ENCODE assay signal across 1 cellular context in genomic region chr11:3824714-3825472, GRCh38.
TF ChIP-seq lines count a peak whose summit lies in the region.

No MANE protein-coding gene starts in this region.

TF ChIP-seq in K562, 482 proteins besides CTCF, POLR2A, EP300 and RAD21 (continued from another document and continues in another):
- TF ChIP-seq ZBTB43 (CRISPR knock-in tag; IDR thresholded peaks at IDR 0.05), result no peak
- TF ChIP-seq, protein P1, sequence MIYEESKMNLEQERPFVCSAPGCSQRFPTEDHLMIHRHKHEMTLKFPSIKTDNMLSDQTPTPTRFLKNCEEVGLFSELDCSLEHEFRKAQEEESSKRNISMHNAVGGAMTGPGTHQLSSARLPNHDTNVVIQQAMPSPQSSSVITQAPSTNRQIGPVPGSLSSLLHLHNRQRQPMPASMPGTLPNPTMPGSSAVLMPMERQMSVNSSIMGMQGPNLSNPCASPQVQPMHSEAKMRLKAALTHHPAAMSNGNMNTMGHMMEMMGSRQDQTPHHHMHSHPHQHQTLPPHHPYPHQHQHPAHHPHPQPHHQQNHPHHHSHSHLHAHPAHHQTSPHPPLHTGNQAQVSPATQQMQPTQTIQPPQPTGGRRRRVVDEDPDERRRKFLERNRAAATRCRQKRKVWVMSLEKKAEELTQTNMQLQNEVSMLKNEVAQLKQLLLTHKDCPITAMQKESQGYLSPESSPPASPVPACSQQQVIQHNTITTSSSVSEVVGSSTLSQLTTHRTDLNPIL (CRISPR knock-in tag; IDR thresholded peaks at IDR 0.05), result no peak
- no peak for TF ChIP-seq HNRNPK (IDR thresholded peaks at IDR 0.05; ENCODE audit: low read depth, low read length, poor library complexity, severe bottlenecking)
- TF ChIP-seq FOXM1 (IDR thresholded peaks at IDR 0.05; ENCODE audit: low read depth), result no peak
- peak; percentile 10; the same call in 1 of the 2 replicates for TF ChIP-seq FOXM1 (CRISPR knock-in tag; IDR thresholded peaks at IDR 0.05; ENCODE audit: low read depth)
- TF ChIP-seq HSF4 (CRISPR knock-in tag; IDR thresholded peaks at IDR 0.05; ENCODE audit: borderline replicate concordance), result no peak
- TF ChIP-seq, protein P2, sequence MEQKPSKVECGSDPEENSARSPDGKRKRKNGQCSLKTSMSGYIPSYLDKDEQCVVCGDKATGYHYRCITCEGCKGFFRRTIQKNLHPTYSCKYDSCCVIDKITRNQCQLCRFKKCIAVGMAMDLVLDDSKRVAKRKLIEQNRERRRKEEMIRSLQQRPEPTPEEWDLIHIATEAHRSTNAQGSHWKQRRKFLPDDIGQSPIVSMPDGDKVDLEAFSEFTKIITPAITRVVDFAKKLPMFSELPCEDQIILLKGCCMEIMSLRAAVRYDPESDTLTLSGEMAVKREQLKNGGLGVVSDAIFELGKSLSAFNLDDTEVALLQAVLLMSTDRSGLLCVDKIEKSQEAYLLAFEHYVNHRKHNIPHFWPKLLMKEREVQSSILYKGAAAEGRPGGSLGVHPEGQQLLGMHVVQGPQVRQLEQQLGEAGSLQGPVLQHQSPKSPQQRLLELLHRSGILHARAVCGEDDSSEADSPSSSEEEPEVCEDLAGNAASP (IDR thresholded peaks at IDR 0.05), result no peak
- TF ChIP-seq ZBTB12 (CRISPR knock-in tag; IDR thresholded peaks at IDR 0.05), result no peak
- TF ChIP-seq, protein P3, sequence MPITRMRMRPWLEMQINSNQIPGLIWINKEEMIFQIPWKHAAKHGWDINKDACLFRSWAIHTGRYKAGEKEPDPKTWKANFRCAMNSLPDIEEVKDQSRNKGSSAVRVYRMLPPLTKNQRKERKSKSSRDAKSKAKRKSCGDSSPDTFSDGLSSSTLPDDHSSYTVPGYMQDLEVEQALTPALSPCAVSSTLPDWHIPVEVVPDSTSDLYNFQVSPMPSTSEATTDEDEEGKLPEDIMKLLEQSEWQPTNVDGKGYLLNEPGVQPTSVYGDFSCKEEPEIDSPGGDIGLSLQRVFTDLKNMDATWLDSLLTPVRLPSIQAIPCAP (CRISPR knock-in tag; IDR thresholded peaks at IDR 0.05; ENCODE audit: borderline replicate concordance), result no peak
- TF ChIP-seq CHCHD3 (CRISPR knock-in tag; IDR thresholded peaks at IDR 0.05), result no peak
- TF ChIP-seq PHTF2 (CRISPR knock-in tag; IDR thresholded peaks at IDR 0.05), result no peak
- no peak for TF ChIP-seq DACH1 (IDR thresholded peaks at IDR 0.05; ENCODE audit: partially characterized antibody)
- no peak for TF ChIP-seq NRF1 (conservative IDR thresholded peaks at IDR 0.05 in 1 of 2, IDR thresholded peaks at IDR 0.05 in 1 of 2)
- TF ChIP-seq, protein P4, sequence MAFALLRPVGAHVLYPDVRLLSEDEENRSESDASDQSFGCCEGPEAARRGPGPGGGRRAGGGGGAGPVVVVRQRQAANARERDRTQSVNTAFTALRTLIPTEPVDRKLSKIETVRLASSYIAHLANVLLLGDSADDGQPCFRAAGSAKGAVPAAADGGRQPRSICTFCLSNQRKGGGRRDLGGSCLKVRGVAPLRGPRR (CRISPR knock-in tag; IDR thresholded peaks at IDR 0.05), result no peak
- no peak for TF ChIP-seq ATF1 (CRISPR knock-in tag; IDR thresholded peaks at IDR 0.05)
- TF ChIP-seq ATF1 (tag; IDR thresholded peaks at IDR 0.05), result peak; percentile 74
- TF ChIP-seq MTA3 (IDR thresholded peaks at IDR 0.05; ENCODE audit: borderline replicate concordance), result peak; percentile 73; the same call in 1 of the 2 replicates
- no peak for TF ChIP-seq U2AF1 (optimal IDR thresholded peaks at IDR 0.05; ENCODE audit: low read depth, low read length)
- no peak for TF ChIP-seq NCOA6 (IDR thresholded peaks at IDR 0.05)
- peak; percentile 63 for TF ChIP-seq EP400 (IDR thresholded peaks at IDR 0.05)
- no peak for TF ChIP-seq SETDB1 (IDR thresholded peaks at IDR 0.05; ENCODE audit: low read length)
- TF ChIP-seq ZNF253 (CRISPR knock-in tag; conservative IDR thresholded peaks at IDR 0.05), result no peak
- TF ChIP-seq ZNF766 (CRISPR knock-in tag; conservative IDR thresholded peaks at IDR 0.05), result 0 out of 2 replicates have a peak, but pooled peaks have one; percentile 38
- no peak for TF ChIP-seq EWSR1 (IDR thresholded peaks at IDR 0.05; ENCODE audit: borderline replicate concordance, low read depth, partially characterized antibody)
- TF ChIP-seq SRF (CRISPR knock-in tag; IDR thresholded peaks at IDR 0.05), result 0 out of 4 replicates have a peak, but pooled peaks of 1 of the 2 experiments have one; percentile 31
- no peak for TF ChIP-seq ZNF143 (CRISPR knock-in tag; IDR thresholded peaks at IDR 0.05)
- TF ChIP-seq ZNF561 (CRISPR knock-in tag; conservative IDR thresholded peaks at IDR 0.05), result no peak
- TF ChIP-seq NFIX (CRISPR knock-in tag; IDR thresholded peaks at IDR 0.05; ENCODE audit: low read depth), result no peak
- no peak for TF ChIP-seq IRF9 (tag; IDR thresholded peaks at IDR 0.05)
- TF ChIP-seq CUX1 (CRISPR knock-in tag; IDR thresholded peaks at IDR 0.05), result no peak
- no peak for TF ChIP-seq NFIC (IDR thresholded peaks at IDR 0.05)
- no peak for TF ChIP-seq FOXK1 (CRISPR knock-in tag; IDR thresholded peaks at IDR 0.05; ENCODE audit: borderline replicate concordance)
- TF ChIP-seq, protein P5, sequence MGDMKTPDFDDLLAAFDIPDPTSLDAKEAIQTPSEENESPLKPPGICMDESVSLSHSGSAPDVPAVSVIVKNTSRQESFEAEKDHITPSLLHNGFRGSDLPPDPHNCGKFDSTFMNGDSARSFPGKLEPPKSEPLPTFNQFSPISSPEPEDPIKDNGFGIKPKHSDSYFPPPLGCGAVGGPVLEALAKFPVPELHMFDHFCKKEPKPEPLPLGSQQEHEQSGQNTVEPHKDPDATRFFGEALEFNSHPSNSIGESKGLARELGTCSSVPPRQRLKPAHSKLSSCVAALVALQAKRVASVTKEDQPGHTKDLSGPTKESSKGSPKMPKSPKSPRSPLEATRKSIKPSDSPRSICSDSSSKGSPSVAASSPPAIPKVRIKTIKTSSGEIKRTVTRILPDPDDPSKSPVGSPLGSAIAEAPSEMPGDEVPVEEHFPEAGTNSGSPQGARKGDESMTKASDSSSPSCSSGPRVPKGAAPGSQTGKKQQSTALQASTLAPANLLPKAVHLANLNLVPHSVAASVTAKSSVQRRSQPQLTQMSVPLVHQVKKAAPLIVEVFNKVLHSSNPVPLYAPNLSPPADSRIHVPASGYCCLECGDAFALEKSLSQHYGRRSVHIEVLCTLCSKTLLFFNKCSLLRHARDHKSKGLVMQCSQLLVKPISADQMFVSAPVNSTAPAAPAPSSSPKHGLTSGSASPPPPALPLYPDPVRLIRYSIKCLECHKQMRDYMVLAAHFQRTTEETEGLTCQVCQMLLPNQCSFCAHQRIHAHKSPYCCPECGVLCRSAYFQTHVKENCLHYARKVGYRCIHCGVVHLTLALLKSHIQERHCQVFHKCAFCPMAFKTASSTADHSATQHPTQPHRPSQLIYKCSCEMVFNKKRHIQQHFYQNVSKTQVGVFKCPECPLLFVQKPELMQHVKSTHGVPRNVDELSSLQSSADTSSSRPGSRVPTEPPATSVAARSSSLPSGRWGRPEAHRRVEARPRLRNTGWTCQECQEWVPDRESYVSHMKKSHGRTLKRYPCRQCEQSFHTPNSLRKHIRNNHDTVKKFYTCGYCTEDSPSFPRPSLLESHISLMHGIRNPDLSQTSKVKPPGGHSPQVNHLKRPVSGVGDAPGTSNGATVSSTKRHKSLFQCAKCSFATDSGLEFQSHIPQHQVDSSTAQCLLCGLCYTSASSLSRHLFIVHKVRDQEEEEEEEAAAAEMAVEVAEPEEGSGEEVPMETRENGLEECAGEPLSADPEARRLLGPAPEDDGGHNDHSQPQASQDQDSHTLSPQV (IDR thresholded peaks at IDR 0.05), result peak; percentile 79; the same call in 1 of the 2 replicates
- TF ChIP-seq ZNF551 (CRISPR knock-in tag; IDR thresholded peaks at IDR 0.05), result no peak
- TF ChIP-seq RBM17 (IDR thresholded peaks at IDR 0.05; ENCODE audit: borderline replicate concordance, low read depth, low read length), result no peak
- TF ChIP-seq ZNF354B (CRISPR knock-in tag; IDR thresholded peaks at IDR 0.05), result no peak
- TF ChIP-seq KLF13 (tag; IDR thresholded peaks at IDR 0.05; ENCODE audit: borderline replicate concordance, low read depth), result 0 out of 2 replicates have a peak, but pooled peaks have one; percentile 24
- no peak for TF ChIP-seq FOXO4 (CRISPR knock-in tag; IDR thresholded peaks at IDR 0.05)
- TF ChIP-seq, protein P6, sequence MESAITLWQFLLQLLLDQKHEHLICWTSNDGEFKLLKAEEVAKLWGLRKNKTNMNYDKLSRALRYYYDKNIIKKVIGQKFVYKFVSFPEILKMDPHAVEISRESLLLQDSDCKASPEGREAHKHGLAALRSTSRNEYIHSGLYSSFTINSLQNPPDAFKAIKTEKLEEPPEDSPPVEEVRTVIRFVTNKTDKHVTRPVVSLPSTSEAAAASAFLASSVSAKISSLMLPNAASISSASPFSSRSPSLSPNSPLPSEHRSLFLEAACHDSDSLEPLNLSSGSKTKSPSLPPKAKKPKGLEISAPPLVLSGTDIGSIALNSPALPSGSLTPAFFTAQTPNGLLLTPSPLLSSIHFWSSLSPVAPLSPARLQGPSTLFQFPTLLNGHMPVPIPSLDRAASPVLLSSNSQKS (CRISPR knock-in tag; IDR thresholded peaks at IDR 0.05), result no peak
- TF ChIP-seq HDAC2 (IDR thresholded peaks at IDR 0.05), result 0 out of 2 replicates have a peak, but pooled peaks have one; percentile 37
- TF ChIP-seq ZNF140 (CRISPR knock-in tag; IDR thresholded peaks at IDR 0.05), result no peak
- no peak for TF ChIP-seq GABPA (tag; conservative IDR thresholded peaks at IDR 0.05; ENCODE audit: low read depth)
- TF ChIP-seq RUNX1 (IDR thresholded peaks at IDR 0.05; ENCODE audit: low read depth), result no peak
- TF ChIP-seq ZNF75A (CRISPR knock-in tag; IDR thresholded peaks at IDR 0.05), result no peak
- no peak; the same call in 1 of the 2 replicates for TF ChIP-seq KAT7 (CRISPR knock-in tag; IDR thresholded peaks at IDR 0.05; ENCODE audit: borderline replicate concordance)
- TF ChIP-seq MCM5 (IDR thresholded peaks at IDR 0.05; ENCODE audit: low read depth), result no peak
- TF ChIP-seq NFE2L1 (tag; IDR thresholded peaks at IDR 0.05; ENCODE audit: borderline replicate concordance, low read depth), result no peak
